Comparison of ENCODE assay signal across 8 cellular contexts in the genomic region with DNA sequence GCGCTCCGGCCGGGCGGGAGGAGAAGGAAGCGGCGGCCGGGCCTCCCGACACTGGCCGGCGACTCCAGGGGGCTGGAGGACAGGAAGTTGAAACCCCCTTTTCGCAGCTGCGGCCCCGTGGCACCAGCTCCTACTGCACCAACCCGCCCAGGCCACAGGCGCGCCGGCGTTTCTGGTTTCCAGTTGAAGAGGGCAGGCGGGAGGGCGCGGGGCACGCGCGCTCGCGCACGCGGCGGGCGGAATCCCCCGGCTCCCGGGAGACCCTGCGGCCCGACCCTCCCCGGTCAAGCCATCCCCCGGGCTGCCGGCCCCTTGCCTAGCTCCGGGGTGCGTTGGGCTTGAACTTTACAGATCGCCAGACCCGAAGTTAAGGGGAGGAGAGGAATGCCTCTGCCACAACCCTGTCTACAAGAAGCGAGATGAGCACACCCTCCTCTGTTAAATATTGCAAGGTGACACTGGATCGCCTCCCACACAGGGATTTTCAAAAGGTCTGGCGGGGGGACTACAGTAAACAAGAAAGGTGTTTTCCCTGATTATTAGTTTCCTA. TPM values are rescaled to one million over a fixed set of nuclear protein-coding genes. Genes with fewer than 3 reads are reported as not detected.
DNase-seq lines count a peak whose midpoint lies in the region; ATAC-seq and TF ChIP-seq lines count a peak whose summit lies in the region.

No MANE protein-coding gene starts in this region.

- H2BK5ac ChIP-seq in mesenchymal stem cell (ENCODE audit: low read depth, low read length, poor library complexity, severe bottlenecking) = peak overlapping the region; percentile 69

- H3K36me3 Mint-ChIP-seq in activated CD4-positive, alpha-beta memory T cell treated with anti-CD3 and anti-CD28 coated beads, Interleukin-2, amount 10 ng/mL, durations not matched to agents 7 days and 5 days (ENCODE audit: low read depth) = peaks cover 19% of the 10 kb centered on the region

- H3K18ac ChIP-seq in mesenchymal stem cell (ENCODE audit: low read depth in 1 of 2, low read length in 2 of 2) = peak overlapping the region; percentile 90 to 95

- CTCF ChIA-PET in activated CD4-positive, alpha-beta memory T cell treated with anti-CD3 and anti-CD28 coated beads, Interleukin-2, amount 10 ng/mL, durations not matched to agents 7 days and 5 days (lab: Charles Lee) = interaction anchor here (0.8 to 2.2 kb wide), 3 partner anchors 31 to 198 kb away, joined by 4 to 7 read pairs (median 4); no protein-coding TSS in a partner anchor

- peak overlapping the region; percentile 96 for H3K4ac ChIP-seq in mesenchymal stem cell (ENCODE audit: low read depth in 1 of 2, low read length in 2 of 2)

- peaks cover 8% of the 10 kb centered on the region for H3K27me3 Mint-ChIP-seq in activated CD4-positive, alpha-beta memory T cell treated with anti-CD3 and anti-CD28 coated beads, Interleukin-2, amount 10 ng/mL, durations not matched to agents 7 days and 5 days

- TF ChIP-seq CTCF in GM13977 (IDR thresholded peaks at IDR 0.05; ENCODE audit: extremely low read depth, insufficient read depth, missing control alignments) (no peak), HFF-Myc (IDR thresholded peaks at IDR 0.05; ENCODE audit: low read depth, low read length, missing control alignments) (no peak)

- peak overlapping the region; percentile 93 for H4K8ac ChIP-seq in mesenchymal stem cell (ENCODE audit: low read length)

- in situ Hi-C loops in GM13977 (cut with MboI; ENCODE audit: low pct_unique_long_range_greater_than_20kb, low sequenced_read_pairs, unreplicated experiment) = no loop called here

- peak overlapping the region; percentile 78 for H2AFZ ChIP-seq in mesenchymal stem cell (ENCODE audit: low read depth, low read length)

- peak overlapping the region in 1 of 2 experiments; percentile 0 for H2BK12ac ChIP-seq in mesenchymal stem cell (ENCODE audit: low read length in 2 of 2)

- H3K4me2 ChIP-seq in mesenchymal stem cell (ENCODE audit: low read length, poor library complexity, severe bottlenecking) = peak overlapping the region; percentile 78

- peak overlapping the region; percentile 88 for H3K4me3 ChIP-seq in HFF-Myc (replicated peaks; ENCODE audit: low read depth, low read length)
- H3K4me3 ChIP-seq in effector memory CD4-positive, alpha-beta T cell (ENCODE audit: insufficient read depth, low read depth, low read length, poor library complexity, severe bottlenecking) = peak overlapping the region; percentile 95
- H3K4me3 ChIP-seq in mesenchymal stem cell (ENCODE audit: insufficient read depth in 1 of 2, low read depth in 1 of 2, low read length in 2 of 2) = peak overlapping the region; percentile 94 to 96

- H3K27me3 ChIP-seq in effector memory CD4-positive, alpha-beta T cell (replicated peaks; ENCODE audit: control insufficient read depth, insufficient read depth, low read length, poor library complexity, severe bottlenecking) = no peaks in the 10 kb centered on the region
- no peaks in the 10 kb centered on the region for H3K27me3 ChIP-seq in mesenchymal stem cell (ENCODE audit: control insufficient read depth in 1 of 2, insufficient read depth in 1 of 2, low read length in 2 of 2)

- peak overlapping the region; percentile 26 for H2BK15ac ChIP-seq in mesenchymal stem cell (ENCODE audit: low read depth, poor library complexity, severe bottlenecking)

- H3K79me1 ChIP-seq in mesenchymal stem cell (replicated peaks; ENCODE audit: low read length, poor library complexity, severe bottlenecking) = peaks cover 1% of the 10 kb centered on the region

- H3K27ac Mint-ChIP-seq in activated CD4-positive, alpha-beta memory T cell treated with anti-CD3 and anti-CD28 coated beads, Interleukin-2, amount 10 ng/mL, durations not matched to agents 7 days and 5 days = peak overlapping the region; percentile 92

- peak; percentile 67 for DNase-seq in GM13977 (ENCODE audit: low spot score)
- no peak for DNase-seq in HFF-Myc (ENCODE audit: extremely low read depth, low read depth)
- peak; percentile 25 for DNase-seq in NCI-H146 treated with DMSO at 0.1 percent for 48 hours (lab: John Stamatoyannopoulos, UW; ENCODE audit: unreplicated experiment)
- DNase-seq in activated CD4-positive, alpha-beta memory T cell treated with anti-CD3 and anti-CD28 coated beads, Interleukin-2, amount 10 ng/mL, durations not matched to agents 7 days and 5 days = peak; percentile 72
- DNase-seq in effector memory CD4-positive, alpha-beta T cell = peak; percentile 25 to 35 (median 32)
- no peak for DNase-seq in mesenchymal stem cell
- DNase-seq in stimulated activated CD8-positive, alpha-beta memory T cell treated with anti-CD3 and anti-CD28 coated beads, Interleukin-15, amount 100 ng/mL, for 48 hours (ENCODE audit: low read depth in 2 of 2) = peak; percentile 25 to 32

- H3K36me3 ChIP-seq in effector memory CD4-positive, alpha-beta T cell (ENCODE audit: control insufficient read depth, insufficient read depth, low read length) = no peaks in the 10 kb centered on the region
- no peaks in the 10 kb centered on the region for H3K36me3 ChIP-seq in mesenchymal stem cell (ENCODE audit: control insufficient read depth in 1 of 2, insufficient read depth in 2 of 2, low read depth in 1 of 2, low read length in 2 of 2)

- WGBS in mesenchymal stem cell = under 1% methylated on average over 36 of the region's 44 CpGs

- H3K14ac ChIP-seq in mesenchymal stem cell (ENCODE audit: low read length in 2 of 2) = peak overlapping the region; percentile 74 to 95

- peak overlapping the region; percentile 92 for H3K9ac ChIP-seq in mesenchymal stem cell (ENCODE audit: low read length)

- peak overlapping the region; percentile 91 for H3K4me3 Mint-ChIP-seq in activated CD4-positive, alpha-beta memory T cell treated with anti-CD3 and anti-CD28 coated beads, Interleukin-2, amount 10 ng/mL, durations not matched to agents 7 days and 5 days

- ATAC-seq in HG03457 (IDR thresholded peaks at IDR 0.05; ENCODE audit: unreplicated experiment) = no peak

- peaks cover 11% of the 10 kb centered on the region for H3K4me1 ChIP-seq in effector memory CD4-positive, alpha-beta T cell (ENCODE audit: control insufficient read depth, insufficient read depth, low read length, poor library complexity, severe bottlenecking)
- H3K4me1 ChIP-seq in mesenchymal stem cell (ENCODE audit: control insufficient read depth, insufficient read depth, low read depth, low read length) = peaks cover 3% of the 10 kb centered on the region

- peak overlapping the region; percentile 96 for H4K91ac ChIP-seq in mesenchymal stem cell (ENCODE audit: low read length)

- POLR2A ChIA-PET in activated CD4-positive, alpha-beta memory T cell treated with anti-CD3 and anti-CD28 coated beads, Interleukin-2, amount 10 ng/mL, durations not matched to agents 7 days and 5 days (lab: Charles Lee) = interaction anchor here (0.7 to 6.7 kb wide), 18 partner anchors 8 to 763 kb away, joined by 3 to 142 read pairs (median 4); partner anchors contain the start of gene SEC24B

- H2BK120ac ChIP-seq in mesenchymal stem cell (ENCODE audit: low read depth, low read length) = peak overlapping the region; percentile 84

- H3K9me3 ChIP-seq in effector memory CD4-positive, alpha-beta T cell (ENCODE audit: control insufficient read depth, low read length) = no peaks in the 10 kb centered on the region
- H3K9me3 ChIP-seq in mesenchymal stem cell (ENCODE audit: control insufficient read depth, low read length) = no peaks in the 10 kb centered on the region

- H2AK5ac ChIP-seq in mesenchymal stem cell (ENCODE audit: low read length, severe bottlenecking) = no peak overlapping the region

- peak overlapping the region; percentile 27 to 89 for H3K23ac ChIP-seq in mesenchymal stem cell (ENCODE audit: low read length in 2 of 2)

- H3K27ac ChIP-seq in effector memory CD4-positive, alpha-beta T cell (ENCODE audit: insufficient read depth, low read length, poor library complexity, severe bottlenecking) = peak overlapping the region; percentile 73
- peak overlapping the region; percentile 62 for H3K27ac ChIP-seq in mesenchymal stem cell (ENCODE audit: low read length, poor library complexity, severe bottlenecking)

- peaks cover 36% of the 10 kb centered on the region for H3K4me1 Mint-ChIP-seq in activated CD4-positive, alpha-beta memory T cell treated with anti-CD3 and anti-CD28 coated beads, Interleukin-2, amount 10 ng/mL, durations not matched to agents 7 days and 5 days

- H3K9me3 Mint-ChIP-seq in activated CD4-positive, alpha-beta memory T cell treated with anti-CD3 and anti-CD28 coated beads, Interleukin-2, amount 10 ng/mL, durations not matched to agents 7 days and 5 days = no peaks in the 10 kb centered on the region

RNA-seq across cellular contexts. Expression of gene ELOVL6, which starts 1.5 kb away (rescaled TPM):
- 10 to 100 TPM; 26.8 to 27.0 TPM for total RNA-seq in activated CD4-positive, alpha-beta memory T cell treated with anti-CD3 and anti-CD28 coated beads, Interleukin-2, amount 10 ng/mL, durations not matched to agents 7 days and 5 days
- polyA plus RNA-seq in mesenchymal stem cell (2013, experiment 1 of 2) = 49.2 TPM
- polyA plus RNA-seq in mesenchymal stem cell (2013, experiment 2 of 2) = 50.6 TPM

Comparison
In these comparisons a context has a peak if more than half of its experiments do, and no peak if none do; other contexts are left out.
1. DNase-seq: peak in GM13977 (single experiment), NCI-H146 treated with DMSO at 0.1 percent for 48 hours (single experiment), activated CD4-positive, alpha-beta memory T cell treated with anti-CD3 and anti-CD28 coated beads, Interleukin-2, amount 10 ng/mL, durations not matched to agents 7 days and 5 days (single experiment), effector memory CD4-positive, alpha-beta T cell (3 of 3) and stimulated activated CD8-positive, alpha-beta memory T cell treated with anti-CD3 and anti-CD28 coated beads, Interleukin-15, amount 100 ng/mL, for 48 hours (2 of 2); none in HFF-Myc (single experiment) and mesenchymal stem cell (single experiment).
2. Peak in every context shown above with its lines, with median percentiles within 50 percentile points of each other: H3K4me3 ChIP-seq.